In genomic region chr7:102244601-102245000, GRCh38 we compare ENCODE assay signal across 27 cellular contexts. TPM values are rescaled to one million over a fixed set of nuclear protein-coding genes. Genes with fewer than 3 reads are reported as not detected.
DNase-seq lines count a peak whose midpoint lies in the region; ATAC-seq, FAIRE-seq and TF ChIP-seq lines count a peak whose summit lies in the region.
"Had no signal": no experiment of that assay in that cellular context is flagged by ENCODE, and none has a peak within 500 bp of the region (broad histone marks: within the 10 kb centered on the region; RNA-seq: fewer than 3 reads in every experiment).

No MANE protein-coding gene starts in this region.

- H3K9me2 ChIP-seq in SK-N-SH (no peaks in the 10 kb centered on the region), PC-9 (ENCODE audit: insufficient read depth) (no peaks in the 10 kb centered on the region)

- H3K4me1 ChIP-seq in SK-N-SH (ENCODE audit: control insufficient read depth in 1 of 2, insufficient read depth in 2 of 2, low read depth in 1 of 2, low read length in 1 of 2) = no peaks in the 10 kb centered on the region; a peak in 2 of 4 replicates
- peaks cover 11% of the 10 kb centered on the region for H3K4me1 ChIP-seq in PC-9 (replicated peaks; ENCODE audit: insufficient read depth)

- H3K27ac ChIP-seq in SK-N-SH (ENCODE audit: low read depth in 2 of 2, low read length in 1 of 2) (no peak overlapping the region), PC-9 (no peak overlapping the region), substantia nigra (ENCODE audit: low read depth, low read length, poor library complexity, severe bottlenecking) (no peak overlapping the region)
- H3K27ac ChIP-seq: HL-60 had no signal

- H3K4me1 Mint-ChIP-seq in nephron progenitor cell = no peaks in the 10 kb centered on the region
- H3K4me1 Mint-ChIP-seq: CD4-positive, CD25-positive, alpha-beta regulatory T cell had no signal

- DNase-seq in SK-N-SH = peak; percentile 45
- DNase-seq in PC-9 = peak; percentile 60 to 67
- no peak for DNase-seq in nephron progenitor cell
- no peak for DNase-seq in substantia nigra (lab: John Stamatoyannopoulos, UW)
- no peak for DNase-seq in RCC 7860 (ENCODE audit: low spot score)
- DNase-seq: 8988T; ACHN; CD4-positive, CD25-positive, alpha-beta regulatory T cell; DMS53; Kasumi-1; MG63; NCI-H1105 treated with DMSO at 0.1 percent for 48 hours; NCI-H146; NCI-H1930; NCI-H2107; NCI-H446; NCI-H524 treated with DMSO at 0.1 percent for 48 hours; NCI-H774; Right ventricle myocardium superior; RPMI8226 had no signal

- H2AFZ ChIP-seq in SK-N-SH (ENCODE audit: low read depth) = no peak overlapping the region
- H2AFZ ChIP-seq in PC-9 = no peak overlapping the region

- no peaks in the 10 kb centered on the region for H3K9me3 ChIP-seq in SK-N-SH
- H3K9me3 ChIP-seq in PC-9 (ENCODE audit: insufficient read depth, low read depth) = no peaks in the 10 kb centered on the region
- H3K9me3 ChIP-seq: MG63 had no signal

- H3K79me2 ChIP-seq in SK-N-SH (ENCODE audit: insufficient read depth) (no peaks in the 10 kb centered on the region), PC-9 (ENCODE audit: low read depth) (no peaks in the 10 kb centered on the region)

- CTCF ChIA-PET in SK-N-SH (lab: Yijun Ruan, JAX) = interaction anchor here (0.7 to 2.1 kb wide), 6 partner anchors 8 to 702 kb away, joined by 3 to 9 read pairs (median 4); no protein-coding TSS in a partner anchor
- CTCF ChIA-PET in PC-9 (lab: Charles Lee) = interaction anchor here (0.6 to 1.0 kb wide), 3 partner anchors 227 to 705 kb away, joined by 3 to 7 read pairs (median 6); no protein-coding TSS in a partner anchor

- no peak overlapping the region for H3K4me3 Mint-ChIP-seq in nephron progenitor cell
- H3K4me3 Mint-ChIP-seq: CD4-positive, CD25-positive, alpha-beta regulatory T cell had no signal

- TF ChIP-seq CTCF in SK-N-SH (IDR thresholded peaks at IDR 0.05) (no peak), PC-9 (conservative IDR thresholded peaks at IDR 0.05) (no peak), nephron progenitor cell (IDR thresholded peaks at IDR 0.05) (no peak)

- no peak for TF ChIP-seq EP300 in SK-N-SH (IDR thresholded peaks at IDR 0.05; ENCODE audit: borderline replicate concordance in 1 of 2, low read depth in 1 of 2, low read length in 1 of 2)

- whole genome bisulfite sequencing in SK-N-SH (ENCODE audit: low lambda C conversion rate) = 93% methylated on average over 4 of the region's 4 CpGs

- no peaks in the 10 kb centered on the region for H3K9me3 Mint-ChIP-seq in nephron progenitor cell
- H3K9me3 Mint-ChIP-seq: CD4-positive, CD25-positive, alpha-beta regulatory T cell had no signal

- no peaks in the 10 kb centered on the region for H3K27me3 ChIP-seq in SK-N-SH (ENCODE audit: insufficient read depth)
- H3K27me3 ChIP-seq in PC-9 (ENCODE audit: insufficient read depth, low read depth) = no peaks in the 10 kb centered on the region
- H3K27me3 ChIP-seq: MG63 had no signal

- no peaks in the 10 kb centered on the region for H3F3A ChIP-seq in SK-N-SH (replicated peaks; ENCODE audit: insufficient read depth)
- H3F3A ChIP-seq in PC-9 (ENCODE audit: insufficient read depth, low read depth) = peaks cover 7% of the 10 kb centered on the region; the same call in 1 of the 2 replicates

- H4K20me1 ChIP-seq in SK-N-SH (ENCODE audit: insufficient read depth) = no peaks in the 10 kb centered on the region
- no peaks in the 10 kb centered on the region; the same call in 1 of the 2 replicates for H4K20me1 ChIP-seq in PC-9 (ENCODE audit: insufficient read depth)

- BruUV-seq in PC-9 (replicated peaks; lab: Mats Ljungman, UMichigan) = no TSS peak

- H3K4me2 ChIP-seq in SK-N-SH (no peak overlapping the region), PC-9 (peak overlapping the region; percentile 51)

- intact Hi-C loops in PC-9 (cut with micrococcal nuclease; ENCODE audit: unreplicated experiment) = no loop called here

- no peaks in the 10 kb centered on the region for H3K27me3 Mint-ChIP-seq in nephron progenitor cell (ENCODE audit: low read depth, poor library complexity)
- H3K27me3 Mint-ChIP-seq: CD4-positive, CD25-positive, alpha-beta regulatory T cell had no signal

- no peak overlapping the region for H3K9ac ChIP-seq in SK-N-SH

- H3K4me3 ChIP-seq in SK-N-SH (ENCODE audit: low read depth in 2 of 2, low read length in 1 of 2) (no peak overlapping the region), PC-9 (no peak overlapping the region)
- H3K4me3 ChIP-seq: K562, MG63 had no signal

- no peak for ATAC-seq in SK-N-SH treated with all-trans-retinoic acid at 6 μM for 48 hours
- no peak for ATAC-seq in GM18502 (IDR thresholded peaks at IDR 0.05; ENCODE audit: poor library complexity, unreplicated experiment)
- ATAC-seq in HG03196 (IDR thresholded peaks at IDR 0.05; ENCODE audit: unreplicated experiment) = no peak
- ATAC-seq: HCT116, K562 had no signal

- FAIRE-seq in RCC 7860 (lab: Jason Lieb, UNC) = no peak
- FAIRE-seq: G401.6 had no signal

- TF ChIP-seq RAD21 in SK-N-SH (IDR thresholded peaks at IDR 0.05; ENCODE audit: low read length) = no peak

- peaks cover 13 to 25% of the 10 kb centered on the region in 2 experiments for H3K36me3 ChIP-seq in SK-N-SH (replicated peaks in 1 of 2; ENCODE audit: control insufficient read depth in 1 of 2, insufficient read depth in 2 of 2, low read length in 1 of 2)
- H3K36me3 ChIP-seq in PC-9 (ENCODE audit: low read depth) = no peaks in the 10 kb centered on the region; the same call in 1 of the 2 replicates
- H3K36me3 ChIP-seq: MG63 had no signal

- POLR2A ChIA-PET in SK-N-SH (lab: Yijun Ruan, JAX) (no interaction called here), PC-9 (lab: Charles Lee; ENCODE audit: unreplicated experiment) (no interaction called here)

- peak overlapping the region; percentile 85 for H3K27ac Mint-ChIP-seq in nephron progenitor cell
- H3K27ac Mint-ChIP-seq: CD4-positive, CD25-positive, alpha-beta regulatory T cell had no signal

- peaks cover 34% of the 10 kb centered on the region for H3K36me3 Mint-ChIP-seq in nephron progenitor cell (ENCODE audit: low read depth)

TF ChIP-seq in SK-N-SH, 30 proteins besides CTCF, POLR2A, EP300 and RAD21 (continues in another document):
- no peak for TF ChIP-seq TAF1 (IDR thresholded peaks at IDR 0.05; ENCODE audit: borderline replicate concordance, low read depth, low read length)
- no peak for TF ChIP-seq SIN3A (IDR thresholded peaks at IDR 0.05; ENCODE audit: borderline replicate concordance, low read depth, low read length)
- TF ChIP-seq EZH2phosphoT487 (IDR thresholded peaks at IDR 0.05; ENCODE audit: borderline replicate concordance, low read depth) = no peak
- no peak for TF ChIP-seq PBX3 (IDR thresholded peaks at IDR 0.05)
- TF ChIP-seq POLR2AphosphoS5 (IDR thresholded peaks at IDR 0.05; ENCODE audit: low read depth, low read length) = no peak

TF ChIP-seq in SK-N-SH treated with all-trans-retinoic acid at 6 μM for 48 hours, 23 proteins besides CTCF, POLR2A, EP300 and RAD21:
- no peak for TF ChIP-seq RARB (CRISPR knock-in tag; IDR thresholded peaks at IDR 0.05)
- TF ChIP-seq GLIS3 (CRISPR knock-in tag; IDR thresholded peaks at IDR 0.05) = no peak
- TF ChIP-seq CREB5 (CRISPR knock-in tag; IDR thresholded peaks at IDR 0.05; ENCODE audit: low read depth) = no peak
- no peak for TF ChIP-seq SNAI2 (CRISPR knock-in tag; IDR thresholded peaks at IDR 0.05)
- TF ChIP-seq POU6F1 (CRISPR knock-in tag; IDR thresholded peaks at IDR 0.05; ENCODE audit: borderline replicate concordance, low read depth) = no peak
- no peak for TF ChIP-seq ISL1 (CRISPR knock-in tag; IDR thresholded peaks at IDR 0.05)
- TF ChIP-seq PPARA (CRISPR knock-in tag; IDR thresholded peaks at IDR 0.05; ENCODE audit: borderline replicate concordance) = no peak

RNA-seq across cellular contexts. Expression of gene SH2B2, which starts 42.1 kb away (rescaled TPM):
- 3.8 and 4.7 TPM in 2 replicates for polyA plus RNA-seq in SK-N-SH (2012; rRNA removed)
- 1.5 and 3.3 TPM in 2 replicates for polyA plus RNA-seq in SK-N-SH (2012; cell fraction: cytosol; rRNA removed)
- polyA plus RNA-seq in SK-N-SH (2012; cell fraction: nucleus; rRNA removed) = 8.5 and 19.3 TPM in 2 replicates
- 12.1 and 18.4 TPM in 2 replicates for total RNA-seq in PC-9 (2021)

Comparison
In these comparisons a context has a peak if more than half of its experiments do, and no peak if none do; other contexts are left out.
1. DNase-seq: peak in SK-N-SH (single experiment) and PC-9 (2 of 2); none in nephron progenitor cell (single experiment), substantia nigra (0 of 49) and RCC 7860 (single experiment).